Comparison of ENCODE assay signal across 1 cellular context in the genomic region with DNA sequence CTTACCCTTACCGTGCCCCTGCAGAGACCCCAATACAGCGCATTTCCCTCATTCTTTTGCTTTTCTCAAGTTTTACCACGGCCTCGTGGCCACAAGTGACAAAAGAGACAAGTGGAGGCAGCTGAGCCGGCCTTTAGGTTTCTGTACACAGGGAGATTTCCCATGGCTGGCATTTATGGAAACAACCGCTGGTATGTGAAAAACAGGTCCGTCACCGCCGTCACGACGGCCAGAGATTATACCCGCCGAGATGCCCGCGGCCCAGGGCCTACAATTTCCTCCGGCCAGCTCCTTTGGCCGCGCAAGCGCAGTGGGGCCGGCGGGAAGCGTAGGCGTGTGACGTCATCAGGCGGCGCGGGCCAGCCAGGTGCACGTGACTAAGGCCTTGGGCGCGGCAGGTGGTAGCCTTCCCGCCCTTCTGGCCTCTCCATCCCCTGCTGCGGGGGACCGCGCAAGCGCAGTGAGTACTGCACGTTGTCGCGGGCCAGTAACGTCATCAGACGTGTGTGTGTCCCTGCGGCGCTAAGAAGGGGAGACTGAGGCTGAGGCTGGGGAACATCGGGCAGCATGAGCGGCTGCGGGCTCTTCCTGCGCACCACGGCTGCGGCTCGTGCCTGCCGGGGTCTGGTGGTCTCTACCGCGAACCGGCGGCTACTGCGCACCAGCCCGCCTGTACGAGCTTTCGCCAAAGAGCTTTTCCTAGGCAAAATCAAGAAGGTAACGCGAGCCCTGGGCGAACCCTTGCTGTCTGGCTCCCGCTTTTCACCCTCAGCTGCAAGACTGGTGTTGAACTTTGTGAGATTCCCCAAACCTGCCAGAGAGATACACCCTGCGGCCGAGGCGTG.
TF ChIP-seq lines count a peak whose summit lies in the region.

Gene ACAD9 (plus strand): TSS at position 496 of the 845 bp plus-strand sequence. CDS start 72 bp downstream, at position 568.

TF ChIP-seq in WTC11, 78 proteins besides CTCF, POLR2A, EP300 and RAD21 (continued from another document and continues in another):
- TF ChIP-seq ZNF138 (CRISPR knock-in tag; conservative IDR thresholded peaks at IDR 0.05), result peak; percentile 39; the same call in 1 of the 2 replicates
- no peak; the same call in 1 of the 2 replicates for TF ChIP-seq MLX (CRISPR knock-in tag; IDR thresholded peaks at IDR 0.05)
- no peak for TF ChIP-seq GRHL2 (CRISPR knock-in tag; IDR thresholded peaks at IDR 0.05; ENCODE audit: insufficient replicate concordance, severe bottlenecking)
- TF ChIP-seq ZNF512 (CRISPR knock-in tag; IDR thresholded peaks at IDR 0.05; ENCODE audit: borderline replicate concordance), result no peak
- no peak for TF ChIP-seq NR1H2 (CRISPR knock-in tag; IDR thresholded peaks at IDR 0.05)
- no peak for TF ChIP-seq ZNF425 (CRISPR knock-in tag; conservative IDR thresholded peaks at IDR 0.05)
- 0 out of 2 replicates have a peak, but pooled peaks have one; percentile 73 for TF ChIP-seq ZNF281 (CRISPR knock-in tag; IDR thresholded peaks at IDR 0.05)
- TF ChIP-seq MYBL2 (CRISPR knock-in tag; IDR thresholded peaks at IDR 0.05), result peak; percentile 96
- TF ChIP-seq, protein P1, sequence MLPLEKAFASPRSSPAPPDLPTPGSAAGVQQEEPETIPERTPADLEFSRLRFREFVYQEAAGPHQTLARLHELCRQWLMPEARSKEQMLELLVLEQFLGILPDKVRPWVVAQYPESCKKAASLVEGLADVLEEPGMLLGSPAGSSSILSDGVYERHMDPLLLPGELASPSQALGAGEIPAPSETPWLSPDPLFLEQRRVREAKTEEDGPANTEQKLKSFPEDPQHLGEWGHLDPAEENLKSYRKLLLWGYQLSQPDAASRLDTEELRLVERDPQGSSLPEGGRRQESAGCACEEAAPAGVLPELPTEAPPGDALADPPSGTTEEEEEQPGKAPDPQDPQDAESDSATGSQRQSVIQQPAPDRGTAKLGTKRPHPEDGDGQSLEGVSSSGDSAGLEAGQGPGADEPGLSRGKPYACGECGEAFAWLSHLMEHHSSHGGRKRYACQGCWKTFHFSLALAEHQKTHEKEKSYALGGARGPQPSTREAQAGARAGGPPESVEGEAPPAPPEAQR (CRISPR knock-in tag; IDR thresholded peaks at IDR 0.05), result no peak
- peak; percentile 16; the same call in 1 of the 2 replicates for TF ChIP-seq ZNF219 (CRISPR knock-in tag; IDR thresholded peaks at IDR 0.05; ENCODE audit: borderline replicate concordance)
- TF ChIP-seq NFYB (CRISPR knock-in tag; conservative IDR thresholded peaks at IDR 0.05; ENCODE audit: low read depth), result peak; percentile 19; the same call in 1 of the 2 replicates
- TF ChIP-seq, protein P2, sequence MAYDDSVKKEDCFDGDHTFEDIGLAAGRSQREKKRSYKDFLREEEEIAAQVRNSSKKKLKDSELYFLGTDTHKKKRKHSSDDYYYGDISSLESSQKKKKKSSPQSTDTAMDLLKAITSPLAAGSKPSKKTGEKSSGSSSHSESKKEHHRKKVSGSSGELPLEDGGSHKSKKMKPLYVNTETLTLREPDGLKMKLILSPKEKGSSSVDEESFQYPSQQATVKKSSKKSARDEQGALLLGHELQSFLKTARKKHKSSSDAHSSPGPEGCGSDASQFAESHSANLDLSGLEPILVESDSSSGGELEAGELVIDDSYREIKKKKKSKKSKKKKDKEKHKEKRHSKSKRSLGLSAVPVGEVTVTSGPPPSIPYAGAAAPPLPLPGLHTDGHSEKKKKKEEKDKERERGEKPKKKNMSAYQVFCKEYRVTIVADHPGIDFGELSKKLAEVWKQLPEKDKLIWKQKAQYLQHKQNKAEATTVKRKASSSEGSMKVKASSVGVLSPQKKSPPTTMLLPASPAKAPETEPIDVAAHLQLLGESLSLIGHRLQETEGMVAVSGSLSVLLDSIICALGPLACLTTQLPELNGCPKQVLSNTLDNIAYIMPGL (CRISPR knock-in tag; IDR thresholded peaks at IDR 0.05), result peak; percentile 64; the same call in 1 of the 2 replicates
- TF ChIP-seq ZNF423 (CRISPR knock-in tag; IDR thresholded peaks at IDR 0.05), result no peak
- TF ChIP-seq IRF1 (CRISPR knock-in tag; IDR thresholded peaks at IDR 0.05), result peak; percentile 40; the same call in 1 of the 2 replicates
- no peak for TF ChIP-seq IRF2 (CRISPR knock-in tag; IDR thresholded peaks at IDR 0.05; ENCODE audit: borderline replicate concordance, low read depth)
- peak; percentile 73; the same call in 1 of the 2 replicates for TF ChIP-seq JUN (CRISPR knock-in tag; IDR thresholded peaks at IDR 0.05)
- TF ChIP-seq OVOL2 (CRISPR knock-in tag; IDR thresholded peaks at IDR 0.05; ENCODE audit: borderline replicate concordance), result no peak
- TF ChIP-seq ZNF317 (CRISPR knock-in tag; IDR thresholded peaks at IDR 0.05; ENCODE audit: borderline replicate concordance, low read depth), result 0 out of 2 replicates have a peak, but pooled peaks have one; percentile 32
- TF ChIP-seq NR2C2 (CRISPR knock-in tag; IDR thresholded peaks at IDR 0.05), result peak; percentile 70; the same call in 1 of the 2 replicates
- peak; percentile 97 for TF ChIP-seq FOXK1 (CRISPR knock-in tag; IDR thresholded peaks at IDR 0.05)
- peak; percentile 53; the same call in 1 of the 2 replicates for TF ChIP-seq SMAD4 (CRISPR knock-in tag; IDR thresholded peaks at IDR 0.05)
- 0 out of 2 replicates have a peak, but pooled peaks have one; percentile 66 for TF ChIP-seq ZNF232 (CRISPR knock-in tag; IDR thresholded peaks at IDR 0.05)
- TF ChIP-seq ZNF671 (CRISPR knock-in tag; IDR thresholded peaks at IDR 0.05), result no peak
- TF ChIP-seq, protein P3, sequence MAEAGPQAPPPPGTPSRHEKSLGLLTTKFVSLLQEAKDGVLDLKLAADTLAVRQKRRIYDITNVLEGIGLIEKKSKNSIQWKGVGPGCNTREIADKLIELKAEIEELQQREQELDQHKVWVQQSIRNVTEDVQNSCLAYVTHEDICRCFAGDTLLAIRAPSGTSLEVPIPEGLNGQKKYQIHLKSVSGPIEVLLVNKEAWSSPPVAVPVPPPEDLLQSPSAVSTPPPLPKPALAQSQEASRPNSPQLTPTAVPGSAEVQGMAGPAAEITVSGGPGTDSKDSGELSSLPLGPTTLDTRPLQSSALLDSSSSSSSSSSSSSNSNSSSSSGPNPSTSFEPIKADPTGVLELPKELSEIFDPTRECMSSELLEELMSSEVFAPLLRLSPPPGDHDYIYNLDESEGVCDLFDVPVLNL (CRISPR knock-in tag; IDR thresholded peaks at IDR 0.05; ENCODE audit: borderline replicate concordance, low read depth), result peak; percentile 97; the same call in 1 of the 2 replicates
- TF ChIP-seq SMAD3 (CRISPR knock-in tag; IDR thresholded peaks at IDR 0.05; ENCODE audit: borderline replicate concordance), result peak; percentile 96
- TF ChIP-seq, protein P4, sequence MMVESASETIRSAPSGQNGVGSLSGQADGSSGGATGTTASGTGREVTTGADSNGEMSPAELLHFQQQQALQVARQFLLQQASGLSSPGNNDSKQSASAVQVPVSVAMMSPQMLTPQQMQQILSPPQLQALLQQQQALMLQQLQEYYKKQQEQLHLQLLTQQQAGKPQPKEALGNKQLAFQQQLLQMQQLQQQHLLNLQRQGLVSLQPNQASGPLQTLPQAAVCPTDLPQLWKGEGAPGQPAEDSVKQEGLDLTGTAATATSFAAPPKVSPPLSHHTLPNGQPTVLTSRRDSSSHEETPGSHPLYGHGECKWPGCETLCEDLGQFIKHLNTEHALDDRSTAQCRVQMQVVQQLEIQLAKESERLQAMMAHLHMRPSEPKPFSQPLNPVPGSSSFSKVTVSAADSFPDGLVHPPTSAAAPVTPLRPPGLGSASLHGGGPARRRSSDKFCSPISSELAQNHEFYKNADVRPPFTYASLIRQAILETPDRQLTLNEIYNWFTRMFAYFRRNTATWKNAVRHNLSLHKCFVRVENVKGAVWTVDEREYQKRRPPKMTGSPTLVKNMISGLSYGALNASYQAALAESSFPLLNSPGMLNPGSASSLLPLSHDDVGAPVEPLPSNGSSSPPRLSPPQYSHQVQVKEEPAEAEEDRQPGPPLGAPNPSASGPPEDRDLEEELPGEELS (CRISPR knock-in tag; IDR thresholded peaks at IDR 0.05), result peak; percentile 95
- TF ChIP-seq RELA (CRISPR knock-in tag; IDR thresholded peaks at IDR 0.05; ENCODE audit: borderline replicate concordance), result no peak
- TF ChIP-seq ZNF416 (CRISPR knock-in tag; IDR thresholded peaks at IDR 0.05), result no peak
- TF ChIP-seq, protein P5, sequence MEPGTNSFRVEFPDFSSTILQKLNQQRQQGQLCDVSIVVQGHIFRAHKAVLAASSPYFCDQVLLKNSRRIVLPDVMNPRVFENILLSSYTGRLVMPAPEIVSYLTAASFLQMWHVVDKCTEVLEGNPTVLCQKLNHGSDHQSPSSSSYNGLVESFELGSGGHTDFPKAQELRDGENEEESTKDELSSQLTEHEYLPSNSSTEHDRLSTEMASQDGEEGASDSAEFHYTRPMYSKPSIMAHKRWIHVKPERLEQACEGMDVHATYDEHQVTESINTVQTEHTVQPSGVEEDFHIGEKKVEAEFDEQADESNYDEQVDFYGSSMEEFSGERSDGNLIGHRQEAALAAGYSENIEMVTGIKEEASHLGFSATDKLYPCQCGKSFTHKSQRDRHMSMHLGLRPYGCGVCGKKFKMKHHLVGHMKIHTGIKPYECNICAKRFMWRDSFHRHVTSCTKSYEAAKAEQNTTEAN (CRISPR knock-in tag; IDR thresholded peaks at IDR 0.05), result peak; percentile 94
